ENCODE assay signal across 9 cellular contexts in the genomic region with DNA sequence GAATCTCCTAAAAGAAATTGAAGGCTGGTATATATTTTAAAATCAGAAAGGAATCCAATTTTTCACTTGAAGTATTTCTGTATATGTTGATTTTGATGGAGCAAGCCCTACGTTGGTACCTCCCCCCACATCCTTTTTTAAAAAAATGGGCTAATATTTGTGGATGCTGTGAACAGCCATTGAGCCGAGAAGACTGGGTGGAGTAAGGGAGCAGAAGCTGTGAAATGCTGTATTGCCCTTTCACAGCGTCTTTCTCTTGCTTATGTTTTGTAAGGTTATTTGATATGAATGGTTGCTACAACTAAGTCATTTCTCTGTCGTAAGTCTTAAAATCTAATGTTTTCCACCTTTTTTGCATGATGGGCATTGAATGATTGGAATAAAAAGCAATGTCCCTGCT. TPM values are rescaled to one million over a fixed set of nuclear protein-coding genes. Genes with fewer than 3 reads are reported as not detected.
A peak's percentile ranks its signal among the peaks of the same experiment; 100 is the strongest.
DNase-seq lines count a peak whose midpoint lies in the region; ATAC-seq and TF ChIP-seq lines count a peak whose summit lies in the region.
"Had no signal": no experiment of that assay in that cellular context is flagged by ENCODE, and none has a peak within 500 bp of the region (broad histone marks: within the 10 kb centered on the region; RNA-seq: fewer than 3 reads in every experiment).

No MANE protein-coding gene starts in this region.

- intact Hi-C loops in activated naive CD4-positive, alpha-beta T cell treated with anti-CD3 and anti-CD28 coated beads for 36 hours (cut with micrococcal nuclease) = loop anchor here (2.0 to 10.0 kb wide), 2 partner anchors 195 to 219 kb away; a partner anchor contains a TSS
- intact Hi-C loops in tibial artery (cut with DNase I; ENCODE audit: low total_unique reads) = no loop called here

- H3K4me1 Mint-ChIP-seq in activated naive CD4-positive, alpha-beta T cell treated with anti-CD3 and anti-CD28 coated beads for 36 hours (ENCODE audit: low read depth) = peaks cover 50% of the 10 kb centered on the region
- peaks cover 22% of the 10 kb centered on the region for H3K4me1 Mint-ChIP-seq in activated T-helper 17 cell treated with anti-CD3 and anti-CD28 coated beads, Interleukin-2, amount 50 U/mL, for 72 hours

- no peaks in the 10 kb centered on the region for H3K36me3 ChIP-seq in tibial artery

- H3K4me3 Mint-ChIP-seq in activated naive CD4-positive, alpha-beta T cell treated with anti-CD3 and anti-CD28 coated beads for 36 hours = peak overlapping the region; percentile 90
- peak overlapping the region; percentile 87 for H3K4me3 Mint-ChIP-seq in activated T-helper 17 cell treated with anti-CD3 and anti-CD28 coated beads, Interleukin-2, amount 50 U/mL, for 72 hours

- H3K9me3 ChIP-seq in tibial artery = no peaks in the 10 kb centered on the region

- H3K4me1 ChIP-seq in tibial artery = peaks cover 0 to 64% (median 34%) of the 10 kb centered on the region in 4 donors

- CTCF ChIA-PET in activated naive CD4-positive, alpha-beta T cell treated with anti-CD3 and anti-CD28 coated beads for 36 hours (lab: Charles Lee) = no interaction called here
- CTCF ChIA-PET in GM10248 (lab: Yijun Ruan, JAX) = interaction anchor here (1.1 kb wide), 1 partner anchor 17 kb away, joined by 3 read pairs; no protein-coding TSS in a partner anchor

- no peak for TF ChIP-seq CTCF in tibial artery (IDR thresholded peaks at IDR 0.05)
- TF ChIP-seq CTCF in GM10248 (IDR thresholded peaks at IDR 0.05; ENCODE audit: control extremely low read depth, extremely low read depth, low read depth, missing control alignments) = no peak

- DNase-seq in activated naive CD4-positive, alpha-beta T cell treated with anti-CD3 and anti-CD28 coated beads for 36 hours = no peak
- no peak for DNase-seq in activated naive CD4-positive, alpha-beta T cell (lab: John Stamatoyannopoulos, UW)
- DNase-seq in iris pigment epithelial cell (ENCODE audit: low read depth) (peak; percentile 34), tibial artery (no peak), MV-4-11 (lab: John Stamatoyannopoulos, UW) (no peak), GM10248 (ENCODE audit: extremely low spot score) (no peak)
- DNase-seq: effector CD4-positive, alpha-beta T cell had no signal

- H3K27ac Mint-ChIP-seq in activated naive CD4-positive, alpha-beta T cell treated with anti-CD3 and anti-CD28 coated beads for 36 hours = no peak overlapping the region
- peak overlapping the region; percentile 89 for H3K27ac Mint-ChIP-seq in activated T-helper 17 cell treated with anti-CD3 and anti-CD28 coated beads, Interleukin-2, amount 50 U/mL, for 72 hours

- no peaks in the 10 kb centered on the region for H3K27me3 Mint-ChIP-seq in activated naive CD4-positive, alpha-beta T cell treated with anti-CD3 and anti-CD28 coated beads for 36 hours (ENCODE audit: low read depth)
- H3K27me3 Mint-ChIP-seq in activated T-helper 17 cell treated with anti-CD3 and anti-CD28 coated beads, Interleukin-2, amount 50 U/mL, for 72 hours = no peaks in the 10 kb centered on the region

- peak overlapping the region; percentile 97 to 100 for H3K27ac ChIP-seq in tibial artery

- no peaks in the 10 kb centered on the region for H3K9me3 Mint-ChIP-seq in activated naive CD4-positive, alpha-beta T cell treated with anti-CD3 and anti-CD28 coated beads for 36 hours
- no peaks in the 10 kb centered on the region for H3K9me3 Mint-ChIP-seq in activated T-helper 17 cell treated with anti-CD3 and anti-CD28 coated beads, Interleukin-2, amount 50 U/mL, for 72 hours

- H3K36me3 Mint-ChIP-seq in activated naive CD4-positive, alpha-beta T cell treated with anti-CD3 and anti-CD28 coated beads for 36 hours (ENCODE audit: low read depth) = peaks cover 8% of the 10 kb centered on the region
- peaks cover 47% of the 10 kb centered on the region for H3K36me3 Mint-ChIP-seq in activated T-helper 17 cell treated with anti-CD3 and anti-CD28 coated beads, Interleukin-2, amount 50 U/mL, for 72 hours (ENCODE audit: low read depth)

- POLR2A ChIA-PET in GM10248 (lab: Yijun Ruan, JAX) = interaction anchor here (0.6 kb wide), 2 partner anchors 105 to 1211 kb away, joined by 5 read pairs; no protein-coding TSS in a partner anchor

- H3K27me3 ChIP-seq in tibial artery = no peaks in the 10 kb centered on the region

- ATAC-seq in activated T-helper 17 cell treated with anti-CD3 and anti-CD28 coated beads, Interleukin-2, amount 50 U/mL, for 72 hours (replicated peaks) = no peak
- ATAC-seq in GM19397 (IDR thresholded peaks at IDR 0.05; ENCODE audit: unreplicated experiment) = no peak

- H3K4me3 ChIP-seq in tibial artery = peak overlapping the region; percentile 87 to 98

RNA-seq across cellular contexts. Expression of a gene that starts 2.3 kb away (rescaled TPM):
- 100 to 1,000 TPM; 142 to 145 TPM for total RNA-seq in activated naive CD4-positive, alpha-beta T cell treated with anti-CD3 and anti-CD28 coated beads for 36 hours
- total RNA-seq in activated T-helper 17 cell treated with anti-CD3 and anti-CD28 coated beads, Interleukin-2, amount 50 U/mL, for 72 hours = 100 to 1,000 TPM; 168 to 182 TPM
